Comparison of ENCODE assay signal across 1 cellular context in genomic region chr19:38979867-38980266, GRCh38.
TF ChIP-seq lines count a peak whose summit lies in the region.

No MANE protein-coding gene starts in this region.

TF ChIP-seq in IMR-90, 13 proteins besides CTCF, POLR2A, EP300 and RAD21:
- TF ChIP-seq SMC3 (IDR thresholded peaks at IDR 0.05; ENCODE audit: low read depth, low read length), result no peak
